8 cellular contexts compared by ENCODE assay signal in the genomic region with DNA sequence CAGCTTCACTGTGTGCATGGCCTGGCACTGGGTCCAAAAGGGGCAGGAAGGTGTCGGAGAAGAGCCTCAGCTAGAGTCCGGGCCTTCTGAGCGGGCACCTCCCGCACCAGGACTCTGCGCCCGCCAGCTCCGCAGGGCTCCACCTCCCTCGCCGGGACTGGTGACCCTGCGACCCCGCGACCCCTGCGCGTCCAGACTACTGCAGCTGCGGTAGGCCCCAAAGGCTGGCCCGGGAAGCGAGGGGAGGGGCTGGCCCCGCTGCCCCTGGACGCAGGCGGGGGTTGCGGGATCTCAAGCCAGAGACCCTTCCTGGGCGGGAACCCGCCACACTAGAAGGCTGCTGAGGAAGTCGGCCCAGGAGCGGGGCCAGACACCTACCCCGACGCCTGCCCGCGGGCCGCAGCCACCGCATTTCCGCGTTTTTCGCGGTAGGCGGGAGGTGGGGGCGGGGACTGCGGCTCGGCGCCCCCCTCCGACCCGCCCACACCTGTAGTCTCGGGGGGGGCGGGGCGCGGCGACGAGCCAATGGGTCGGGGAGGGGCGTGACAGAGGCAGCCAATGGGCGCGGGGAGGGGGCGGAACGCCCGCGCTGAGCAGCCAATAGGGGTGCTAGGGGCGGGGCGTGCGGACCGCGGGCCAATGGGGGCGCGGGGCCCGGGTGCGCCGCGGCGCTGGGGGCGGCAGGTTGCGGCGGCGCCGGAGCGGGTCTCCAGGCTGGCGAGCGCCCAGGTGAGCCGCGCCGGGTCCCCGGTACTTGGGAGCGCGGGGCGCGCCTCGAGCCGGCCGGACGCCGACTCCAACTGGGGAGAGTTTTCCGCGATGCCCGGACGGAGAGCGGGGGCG. TPM values are rescaled to one million over a fixed set of nuclear protein-coding genes. Genes with fewer than 3 reads are reported as not detected.
A peak's percentile ranks its signal among the peaks of the same experiment; 100 is the strongest.
DNase-seq lines count a peak whose midpoint lies in the region; ATAC-seq and TF ChIP-seq lines count a peak whose summit lies in the region.

TSS of gene LMNTD2 (minus strand) at position 434 of the 843 bp plus-strand sequence. CDS start at position 412, 22 bp downstream.
TSS of gene RASSF7 (plus strand) at position 666 of the 843 bp plus-strand sequence. CDS start 799 bp downstream, outside the sequence.

- peak within 1 kb of the TSS; percentile 17 for H2AFZ ChIP-seq in fibroblast of lung (ENCODE audit: low read length)

- H3K27me3 ChIP-seq in fibroblast of lung (ENCODE audit: control insufficient read depth, insufficient read depth, low read length), result peaks cover 20% of the 10 kb centered on the region

- no peak within 1 kb of the TSS for H3K27ac ChIP-seq in fibroblast of lung (ENCODE audit: insufficient read depth, low read length)

- peak; percentile 57 for ATAC-seq in GM21528 (IDR thresholded peaks at IDR 0.05; ENCODE audit: low FRiP score, unreplicated experiment)
- peak; percentile 92 to 95 for ATAC-seq in activated T-cell treated with anti-CD3 and anti-CD28 coated beads, Interleukin-2, amount 50 U/mL, for 72 hours (replicated peaks in 1 of 2)
- peak; percentile 89 to 92 for ATAC-seq in naive thymus-derived CD8-positive, alpha-beta T cell
- peak; percentile 93 for ATAC-seq in stimulated activated memory B cell treated with anti-CD40 and anti-IgM and Interleukin-4, amounts not matched to agents 10 μg/mL and 1 μg/mL and 100 μg/mL, for 72 hours

- POLR2A ChIA-PET in naive thymus-derived CD8-positive, alpha-beta T cell (lab: Charles Lee), result interaction anchor here (0.5 to 7.7 kb wide), 16 partner anchors 7 to 215 kb away, joined by 3 to 47 read pairs (median 4); partner anchors contain the start of genes HRAS, IRF7, LRRC56 and PHRF1

- TF ChIP-seq CTCF in fibroblast of lung (conservative IDR thresholded peaks at IDR 0.05 in 1 of 2, IDR thresholded peaks at IDR 0.05 in 1 of 2; ENCODE audit: low read depth in 1 of 2, low read length in 2 of 2), result no peak

- H3K4me1 ChIP-seq in fibroblast of lung (ENCODE audit: control insufficient read depth, extremely low read depth, insufficient read depth, low read length), result peaks cover 4% of the 10 kb centered on the region

- peak within 1 kb of the TSS; percentile 90 to 96 for H3K4me3 Mint-ChIP-seq in activated T-cell treated with anti-CD3 and anti-CD28 coated beads, Interleukin-2, amount 50 U/mL, for 72 hours
- H3K4me3 Mint-ChIP-seq in naive thymus-derived CD8-positive, alpha-beta T cell, result peak within 1 kb of the TSS; percentile 82 to 91 (median 86)
- peak within 1 kb of the TSS; percentile 82 for H3K4me3 Mint-ChIP-seq in stimulated activated memory B cell treated with anti-CD40 and anti-IgM and Interleukin-4, amounts not matched to agents 10 μg/mL and 1 μg/mL and 100 μg/mL, for 72 hours

- no peaks in the 10 kb centered on the region for H3K9me3 ChIP-seq in fibroblast of lung (ENCODE audit: control insufficient read depth, insufficient read depth, low read depth, low read length)

- H3K4me3 ChIP-seq in fibroblast of lung (replicated peaks in 1 of 4; ENCODE audit: control extremely low read depth in 1 of 4, insufficient read depth in 1 of 4, low read depth in 3 of 4, low read length in 4 of 4), result peak within 1 kb of the TSS; percentile 19 to 60 (median 56)

- H3K27me3 Mint-ChIP-seq in activated T-cell treated with anti-CD3 and anti-CD28 coated beads, Interleukin-2, amount 50 U/mL, for 72 hours (ENCODE audit: low read depth), result peaks cover 15% of the 10 kb centered on the region
- H3K27me3 Mint-ChIP-seq in naive thymus-derived CD8-positive, alpha-beta T cell, result no peaks in the 10 kb centered on the region
- H3K27me3 Mint-ChIP-seq in stimulated activated memory B cell treated with anti-CD40 and anti-IgM and Interleukin-4, amounts not matched to agents 10 μg/mL and 1 μg/mL and 100 μg/mL, for 72 hours, result no peaks in the 10 kb centered on the region

- H3K9ac ChIP-seq in fibroblast of lung (ENCODE audit: insufficient read depth, low read length), result peak within 1 kb of the TSS; percentile 23

- H3K27ac Mint-ChIP-seq in activated T-cell treated with anti-CD3 and anti-CD28 coated beads, Interleukin-2, amount 50 U/mL, for 72 hours, result peak within 1 kb of the TSS; percentile 87
- H3K27ac Mint-ChIP-seq in naive thymus-derived CD8-positive, alpha-beta T cell, result peak within 1 kb of the TSS; percentile 63 to 94 (median 84)
- H3K27ac Mint-ChIP-seq in stimulated activated memory B cell treated with anti-CD40 and anti-IgM and Interleukin-4, amounts not matched to agents 10 μg/mL and 1 μg/mL and 100 μg/mL, for 72 hours, result peak within 1 kb of the TSS; percentile 83

- no peaks in the 10 kb centered on the region for H3K9me3 Mint-ChIP-seq in activated T-cell treated with anti-CD3 and anti-CD28 coated beads, Interleukin-2, amount 50 U/mL, for 72 hours
- H3K9me3 Mint-ChIP-seq in naive thymus-derived CD8-positive, alpha-beta T cell, result no peaks in the 10 kb centered on the region
- no peaks in the 10 kb centered on the region for H3K9me3 Mint-ChIP-seq in stimulated activated memory B cell treated with anti-CD40 and anti-IgM and Interleukin-4, amounts not matched to agents 10 μg/mL and 1 μg/mL and 100 μg/mL, for 72 hours

- no peaks in the 10 kb centered on the region for H3K36me3 ChIP-seq in fibroblast of lung (ENCODE audit: control insufficient read depth, insufficient read depth, low read length)

- no peaks in the 10 kb centered on the region for H3K36me3 Mint-ChIP-seq in activated T-cell treated with anti-CD3 and anti-CD28 coated beads, Interleukin-2, amount 50 U/mL, for 72 hours (ENCODE audit: insufficient read depth in 2 of 2)
- peaks cover 0 to 3% (median 0%) of the 10 kb centered on the region in 3 donors for H3K36me3 Mint-ChIP-seq in naive thymus-derived CD8-positive, alpha-beta T cell
- peaks cover 5% of the 10 kb centered on the region for H3K36me3 Mint-ChIP-seq in stimulated activated memory B cell treated with anti-CD40 and anti-IgM and Interleukin-4, amounts not matched to agents 10 μg/mL and 1 μg/mL and 100 μg/mL, for 72 hours

- peak within 1 kb of the TSS; percentile 96 for H3K4me2 ChIP-seq in fibroblast of lung (ENCODE audit: extremely low read depth, insufficient read depth, low read length)

- H3K4me1 Mint-ChIP-seq in activated T-cell treated with anti-CD3 and anti-CD28 coated beads, Interleukin-2, amount 50 U/mL, for 72 hours (ENCODE audit: low read depth), result peaks cover 10% of the 10 kb centered on the region
- H3K4me1 Mint-ChIP-seq in naive thymus-derived CD8-positive, alpha-beta T cell, result peaks cover 7 to 22% (median 17%) of the 10 kb centered on the region in 4 donors
- H3K4me1 Mint-ChIP-seq in stimulated activated memory B cell treated with anti-CD40 and anti-IgM and Interleukin-4, amounts not matched to agents 10 μg/mL and 1 μg/mL and 100 μg/mL, for 72 hours, result peaks cover 27% of the 10 kb centered on the region

- DNase-seq in DMS 273 treated with DMSO at 0.1 percent for 48 hours (lab: John Stamatoyannopoulos, UW) (peak; percentile 25), fibroblast of lung (ENCODE audit: low read depth in 2 of 2) (peak; percentile 64 to 69)
- peak; percentile 96 to 97 for DNase-seq in activated T-cell treated with anti-CD3 and anti-CD28 coated beads, Interleukin-2, amount 50 U/mL, for 72 hours
- DNase-seq in naive thymus-derived CD8-positive, alpha-beta T cell, result peak; percentile 91 to 97 (median 95)

- no peaks in the 10 kb centered on the region for H4K20me1 ChIP-seq in fibroblast of lung (ENCODE audit: control insufficient read depth, extremely low read depth, insufficient read depth, low read length)

- no peaks in the 10 kb centered on the region for H3K79me2 ChIP-seq in fibroblast of lung (ENCODE audit: control insufficient read depth, insufficient read depth, low read length)

- peak; percentile 39; the same call in 1 of the 2 replicates for TF ChIP-seq EP300 in Ishikawa (IDR thresholded peaks at IDR 0.05; ENCODE audit: borderline replicate concordance)

- no peak for TF ChIP-seq RAD21 in Ishikawa (IDR thresholded peaks at IDR 0.05; ENCODE audit: low read depth)

TF ChIP-seq in Ishikawa, 13 proteins besides CTCF, POLR2A, EP300 and RAD21 (continues in another document):
- TF ChIP-seq CREB1 (IDR thresholded peaks at IDR 0.05; ENCODE audit: low read depth) (peak; percentile 45), YY1 (IDR thresholded peaks at IDR 0.05; ENCODE audit: low read depth) (no peak), EGR1 (IDR thresholded peaks at IDR 0.05) (peak; percentile 47), TAF1 (IDR thresholded peaks at IDR 0.05; ENCODE audit: low read depth) (peak; percentile 42; the same call in 1 of the 2 replicates), FOXM1 (IDR thresholded peaks at IDR 0.05; ENCODE audit: borderline replicate concordance, low read depth) (no peak)

TF ChIP-seq in PFSK-1, 5 proteins besides CTCF, POLR2A, EP300 and RAD21 (continues in another document):
- TF ChIP-seq TAF1 (IDR thresholded peaks at IDR 0.05; ENCODE audit: borderline replicate concordance, insufficient read depth, low read length) (no peak), SIN3A (IDR thresholded peaks at IDR 0.05; ENCODE audit: borderline replicate concordance, insufficient read depth, low read length) (no peak)

RNA-seq across cellular contexts. Expression of gene LMNTD2, which starts in this region (rescaled TPM):
- polyA plus RNA-seq in PFSK-1 (2012; ENCODE audit: insufficient read length, low read depth), result 2.6 TPM
- total RNA-seq in activated T-cell treated with anti-CD3 and anti-CD28 coated beads, Interleukin-2, amount 50 U/mL, for 72 hours, result 1 to 10 TPM; 3.1 to 5.5 TPM
- total RNA-seq in fibroblast of lung, result 0.17 and 0.26 TPM in 2 replicates
- polyA plus RNA-seq in fibroblast of lung, result 0.05 and 0.08 TPM in 2 replicates
- polyA plus RNA-seq in fibroblast of lung (2012), result 0.12 and 0.45 TPM in 2 replicates
- not detected in 2 replicates for polyA minus RNA-seq in fibroblast of lung (ENCODE audit: low replicate concordance)
- total RNA-seq in naive thymus-derived CD8-positive, alpha-beta T cell, result 1 to 10 TPM; 6.5 to 7.2 TPM
- 1 to 10 TPM in 1 of 3 donors, under 1 TPM in 2; 0.96 to 1.9 (median 0.99) TPM for polyA plus RNA-seq in naive thymus-derived CD8-positive, alpha-beta T cell

RNA-seq across cellular contexts. Expression of gene RASSF7, which starts in this region (rescaled TPM):
- polyA plus RNA-seq in PFSK-1 (2012; ENCODE audit: insufficient read length, low read depth), result 16.9 TPM
- total RNA-seq in activated T-cell treated with anti-CD3 and anti-CD28 coated beads, Interleukin-2, amount 50 U/mL, for 72 hours, result 10 to 100 TPM; 13.5 to 14.2 TPM
- total RNA-seq in fibroblast of lung, result 1.5 and 2.8 TPM in 2 replicates
- polyA plus RNA-seq in fibroblast of lung, result 1.4 and 1.6 TPM in 2 replicates
- polyA plus RNA-seq in fibroblast of lung (2012), result 2.4 and 3.6 TPM in 2 replicates
- polyA minus RNA-seq in fibroblast of lung (ENCODE audit: low replicate concordance), result 0.47 TPM in 1 of 2 replicates, not detected in the other
- total RNA-seq in naive thymus-derived CD8-positive, alpha-beta T cell, result 10 to 100 TPM; 33.7 to 37.6 TPM
- polyA plus RNA-seq in naive thymus-derived CD8-positive, alpha-beta T cell, result 10 to 100 TPM; 22.5 to 32.3 (median 24.2) TPM

Comparison
In these comparisons a context has a peak if more than half of its experiments do, and no peak if none do; other contexts are left out.
1. DNase-seq: peak in every context shown above with its lines; median percentile 96 in activated T-cell treated with anti-CD3 and anti-CD28 coated beads, Interleukin-2, amount 50 U/mL, for 72 hours; 95 in naive thymus-derived CD8-positive, alpha-beta T cell; 66 in fibroblast of lung; 25 in DMS 273 treated with DMSO at 0.1 percent for 48 hours.